28 cellular contexts compared by ENCODE assay signal in the genomic region with DNA sequence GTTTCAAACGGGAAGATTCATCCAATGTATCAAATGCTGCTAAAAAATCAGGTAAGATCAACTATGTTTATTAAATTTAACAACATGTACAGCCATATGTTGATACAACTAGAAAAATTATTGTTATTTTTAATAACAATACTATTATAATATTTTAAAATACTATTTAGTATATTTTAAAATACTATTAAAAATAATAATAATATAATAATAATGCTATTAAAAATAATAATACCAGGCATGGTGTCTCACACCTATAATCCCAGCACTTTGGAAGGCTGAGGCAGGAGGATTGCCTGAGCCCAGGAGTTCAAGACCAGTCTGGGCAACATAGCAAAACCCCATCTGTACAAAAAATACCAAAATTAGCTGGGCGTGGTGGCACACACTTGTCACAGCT.
"Had no signal": no experiment of that assay in that cellular context is flagged by ENCODE, and none has a peak within 500 bp of the region (broad histone marks: within the 10 kb centered on the region; RNA-seq: fewer than 3 reads in every experiment).

No MANE protein-coding gene starts in this region.

- H3K79me2 ChIP-seq: parathyroid adenoma had no signal

- H3K4me3 ChIP-seq: neural progenitor cell, ovary, psoas muscle, right lobe of liver, sigmoid colon, stomach, thoracic aorta, thyroid gland, tibial nerve, upper lobe of left lung, vagina had no signal

- H3K36me3 Mint-ChIP-seq: neural progenitor cell; stimulated activated effector memory CD8-positive, alpha-beta T cell treated with anti-CD3 and anti-CD28 coated beads, Interleukin-12 subunit alpha, Interleukin-12 subunit beta, amount 100 ng/mL, for 72 hours had no signal

- H3K36me3 ChIP-seq: neural progenitor cell, ovary, right lobe of liver, sigmoid colon, thoracic aorta, thyroid gland, upper lobe of left lung, vagina had no signal

- H3K9ac ChIP-seq: neural progenitor cell, parathyroid adenoma had no signal

- H3K4me1 ChIP-seq: neural progenitor cell, parathyroid adenoma, psoas muscle, right lobe of liver, sigmoid colon, stomach, thyroid gland, tibial nerve, upper lobe of left lung, vagina had no signal

- H3K4me1 Mint-ChIP-seq: nephron; neural progenitor cell; stimulated activated effector memory CD8-positive, alpha-beta T cell treated with anti-CD3 and anti-CD28 coated beads, Interleukin-12 subunit alpha, Interleukin-12 subunit beta, amount 100 ng/mL, for 72 hours; stimulated activated naive B cell treated with anti-CD40 and anti-IgM and Interleukin-4, amounts not matched to agents 10 μg/mL and 1 μg/mL and 100 μg/mL, for 72 hours had no signal

- DNase-seq: occipital lobe; ovary; posterior cingulate gyrus; psoas muscle; right cardiac atrium; right lobe of liver; sigmoid colon; small intestine; stimulated activated CD4-positive, alpha-beta T cell treated with anti-CD3 and anti-CD28 coated beads, Interleukin-15, amount 100 ng/mL, for 24 hours; stimulated activated CD4-positive, alpha-beta T cell treated with anti-CD3 and anti-CD28 coated beads, Interleukin-2, amount 100 ng/mL, for 24 hours; stimulated activated CD4-positive, alpha-beta T cell treated with anti-CD3 and anti-CD28 coated beads, Interleukin-2, amount 100 ng/mL, for 48 hours; stimulated activated CD4-positive, alpha-beta T cell treated with anti-CD3 and anti-CD28 coated beads, Interleukin-4, amount 100 ng/mL, for 24 hours; stimulated activated naive B cell treated with anti-CD40 and anti-IgM and Interleukin-4, amounts not matched to agents 10 μg/mL and 1 μg/mL and 100 μg/mL, for 72 hours; stimulated activated naive CD4-positive, alpha-beta T cell treated with Interleukin-2 at 50 U/mL for 16 hours; stomach; thyroid gland; trophoblast cell; upper lobe of left lung had no signal

- H3K4me3 Mint-ChIP-seq: nephron; neural progenitor cell; stimulated activated effector memory CD8-positive, alpha-beta T cell treated with anti-CD3 and anti-CD28 coated beads, Interleukin-12 subunit alpha, Interleukin-12 subunit beta, amount 100 ng/mL, for 72 hours; stimulated activated naive B cell treated with anti-CD40 and anti-IgM and Interleukin-4, amounts not matched to agents 10 μg/mL and 1 μg/mL and 100 μg/mL, for 72 hours; stimulated activated naive CD8-positive, alpha-beta T cell treated with anti-CD3 and anti-CD28 coated beads, Interleukin-15, Interleukin-2, amounts not matched to agents 100 ng/mL and 50 ng/mL, for 24 hours had no signal

- H3K27ac Mint-ChIP-seq: nephron; neural progenitor cell; progenitor cell of endocrine pancreas; stimulated activated effector memory CD8-positive, alpha-beta T cell treated with anti-CD3 and anti-CD28 coated beads, Interleukin-12 subunit alpha, Interleukin-12 subunit beta, amount 100 ng/mL, for 72 hours; stimulated activated naive B cell treated with anti-CD40 and anti-IgM and Interleukin-4, amounts not matched to agents 10 μg/mL and 1 μg/mL and 100 μg/mL, for 72 hours; stimulated activated naive CD8-positive, alpha-beta T cell treated with anti-CD3 and anti-CD28 coated beads, Interleukin-15, Interleukin-2, amounts not matched to agents 100 ng/mL and 50 ng/mL, for 24 hours had no signal

- ATAC-seq: psoas muscle; right cardiac atrium; right lobe of liver; stimulated activated effector memory CD8-positive, alpha-beta T cell treated with anti-CD3 and anti-CD28 coated beads, Interleukin-12 subunit alpha, Interleukin-12 subunit beta, amount 100 ng/mL, for 72 hours; stimulated activated naive B cell treated with anti-CD40 and anti-IgM and Interleukin-4, amounts not matched to agents 10 μg/mL and 1 μg/mL and 100 μg/mL, for 72 hours had no signal

- H3K27me3 Mint-ChIP-seq: progenitor cell of endocrine pancreas; stimulated activated naive B cell treated with anti-CD40 and anti-IgM and Interleukin-4, amounts not matched to agents 10 μg/mL and 1 μg/mL and 100 μg/mL, for 72 hours; stimulated activated naive CD8-positive, alpha-beta T cell treated with anti-CD3 and anti-CD28 coated beads, Interleukin-15, Interleukin-2, amounts not matched to agents 100 ng/mL and 50 ng/mL, for 24 hours had no signal

- H2AFZ ChIP-seq: neural progenitor cell, parathyroid adenoma had no signal

- H3K27me3 ChIP-seq: neural progenitor cell, ovary, right lobe of liver, sigmoid colon, stomach, thyroid gland, tibial nerve, upper lobe of left lung, vagina had no signal

- FAIRE-seq: small intestine, urothelium cell line had no signal

- H3K27ac ChIP-seq: neural progenitor cell, ovary, parathyroid adenoma, psoas muscle, right lobe of liver, sigmoid colon, stomach, thoracic aorta, thyroid gland, tibial nerve, upper lobe of left lung, vagina had no signal

- H3K9me3 ChIP-seq: psoas muscle, right lobe of liver, thyroid gland, vagina had no signal

- H3K4me2 ChIP-seq: neural progenitor cell had no signal
